1 cellular context compared by ENCODE assay signal in the genomic region with DNA sequence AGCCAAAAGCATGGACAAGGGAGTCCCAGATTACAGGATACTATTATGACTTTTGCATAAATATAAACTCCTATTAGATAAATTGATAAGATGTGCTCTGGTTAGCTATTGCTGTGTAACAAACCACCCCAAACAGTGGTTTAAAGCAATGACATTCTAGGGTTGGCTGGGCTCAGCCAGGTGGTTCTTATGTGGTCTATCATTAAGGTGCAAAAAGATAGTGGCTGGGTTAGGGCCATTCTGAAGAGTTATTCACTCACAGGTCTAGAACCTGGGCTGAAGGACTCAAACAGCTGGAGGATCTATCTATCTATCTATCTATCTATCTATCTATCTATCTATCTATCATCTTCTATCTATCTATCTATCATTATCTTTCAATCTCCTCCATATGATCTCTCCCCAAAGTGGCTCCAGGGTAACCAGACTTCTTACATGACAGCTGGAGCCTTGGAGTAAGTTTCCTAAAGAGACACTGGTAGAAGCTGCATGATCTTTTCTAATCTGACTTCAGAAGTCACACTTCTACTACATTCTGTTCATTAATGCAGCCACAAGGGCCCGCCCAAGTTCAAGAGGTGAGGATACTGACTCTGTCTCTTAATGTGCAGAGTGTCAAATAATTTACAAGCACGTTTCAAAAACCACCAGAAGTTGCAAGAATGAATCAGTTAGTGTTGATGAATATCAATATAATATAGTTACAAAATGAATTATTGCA.
A peak's percentile ranks its signal among the peaks of the same experiment; 100 is the strongest.
TF ChIP-seq lines count a peak whose summit lies in the region.

No MANE protein-coding gene starts in this region.

TF ChIP-seq in HepG2, 621 proteins besides CTCF, POLR2A, EP300 and RAD21:
- TF ChIP-seq ZNF331 (CRISPR knock-in tag; IDR thresholded peaks at IDR 0.05) (peak; percentile 60; the same call in 1 of the 2 replicates), NFE2 (CRISPR knock-in tag; IDR thresholded peaks at IDR 0.05) (no peak)
TF ChIP-seq in HepG2: peak in this region for 1.
